ENCODE assay signal across 2 cellular contexts in genomic region chr6:151629791-151630190, GRCh38.
TF ChIP-seq lines count a peak whose summit lies in the region.

No MANE protein-coding gene starts in this region.

TF ChIP-seq in HepG2, 621 proteins besides CTCF, POLR2A, EP300 and RAD21 (continues in another document):
- TF ChIP-seq ZNF577 (CRISPR knock-in tag; IDR thresholded peaks at IDR 0.05; ENCODE audit: borderline replicate concordance, low read depth) (no peak), ELF1 (CRISPR knock-in tag; IDR thresholded peaks at IDR 0.05) (no peak), ZNF124 (CRISPR knock-in tag; IDR thresholded peaks at IDR 0.05) (no peak), ZNF17 (CRISPR knock-in tag; IDR thresholded peaks at IDR 0.05) (no peak), BCL3 (CRISPR knock-in tag; IDR thresholded peaks at IDR 0.05) (no peak), DPF2 (CRISPR knock-in tag; IDR thresholded peaks at IDR 0.05; ENCODE audit: borderline replicate concordance, low read depth) (no peak), ZHX1 (CRISPR knock-in tag; IDR thresholded peaks at IDR 0.05; ENCODE audit: low read depth) (no peak), SNAPC4 (CRISPR knock-in tag; IDR thresholded peaks at IDR 0.05) (no peak), TFDP1 (CRISPR knock-in tag; IDR thresholded peaks at IDR 0.05; ENCODE audit: borderline replicate concordance) (no peak), TRIM22 (IDR thresholded peaks at IDR 0.05) (no peak), POLR2AphosphoS5 (IDR thresholded peaks at IDR 0.05; ENCODE audit: low read depth, low read length) (no peak), NR3C1 (CRISPR knock-in tag; IDR thresholded peaks at IDR 0.05) (no peak), RFX1 (IDR thresholded peaks at IDR 0.05) (no peak)

TF ChIP-seq in H1, 55 proteins besides CTCF, POLR2A, EP300 and RAD21:
- TF ChIP-seq GABPA (IDR thresholded peaks at IDR 0.05; ENCODE audit: borderline replicate concordance, insufficient read depth, low read length), result no peak
- TF ChIP-seq HDAC2 (IDR thresholded peaks at IDR 0.05; ENCODE audit: borderline replicate concordance in 1 of 2, low read depth in 2 of 2, low read length in 2 of 2), result no peak
- TF ChIP-seq TBP (IDR thresholded peaks at IDR 0.05; ENCODE audit: low read depth, low read length), result no peak
- no peak for TF ChIP-seq RNF2 (IDR thresholded peaks at IDR 0.05; ENCODE audit: borderline replicate concordance, low read depth, low read length, missing control alignments, poor library complexity, severe bottlenecking)
- no peak for TF ChIP-seq SAP30 (IDR thresholded peaks at IDR 0.05; ENCODE audit: insufficient read depth, insufficient replicate concordance, low read length)
- no peak for TF ChIP-seq PHF8 (conservative IDR thresholded peaks at IDR 0.05; ENCODE audit: low read depth, low read length)
- no peak for TF ChIP-seq SIX5 (IDR thresholded peaks at IDR 0.05; ENCODE audit: low read depth, low read length)
- TF ChIP-seq RXRA (IDR thresholded peaks at IDR 0.05; ENCODE audit: insufficient read depth, low read depth, low read length), result no peak
- no peak for TF ChIP-seq JUN (IDR thresholded peaks at IDR 0.05; ENCODE audit: low read depth, low read length)
- no peak for TF ChIP-seq CTBP2 (IDR thresholded peaks at IDR 0.05; ENCODE audit: borderline replicate concordance, insufficient read depth, insufficient read length, low read length)
- TF ChIP-seq CHD1 (IDR thresholded peaks at IDR 0.05; ENCODE audit: low read depth, low read length), result no peak
- TF ChIP-seq ATF3 (IDR thresholded peaks at IDR 0.05; ENCODE audit: insufficient read depth, low read depth, low read length), result no peak
- no peak for TF ChIP-seq BRCA1 (IDR thresholded peaks at IDR 0.05; ENCODE audit: low read depth, low read length)
- TF ChIP-seq KDM1A (IDR thresholded peaks at IDR 0.05; ENCODE audit: borderline replicate concordance, low read length), result no peak
- TF ChIP-seq SIN3A (conservative IDR thresholded peaks at IDR 0.05 in 1 of 2, IDR thresholded peaks at IDR 0.05 in 1 of 2; ENCODE audit: low read depth in 1 of 2, low read length in 2 of 2), result no peak
- TF ChIP-seq KDM4A (IDR thresholded peaks at IDR 0.05; ENCODE audit: low read depth, low read length, severe bottlenecking), result no peak
TF ChIP-seq in H1: peak in this region for 0.
